20 cellular contexts compared by ENCODE assay signal in genomic region chr21:31216206-31216605, GRCh38.
A peak's percentile ranks its signal among the peaks of the same experiment; 100 is the strongest.
DNase-seq lines count a peak whose midpoint lies in the region; ATAC-seq, FAIRE-seq and TF ChIP-seq lines count a peak whose summit lies in the region.
"Had no signal": no experiment of that assay in that cellular context is flagged by ENCODE, and none has a peak within 500 bp of the region (broad histone marks: within the 10 kb centered on the region; RNA-seq: fewer than 3 reads in every experiment).

No MANE protein-coding gene starts in this region.

- H4K91ac ChIP-seq in H9 (ENCODE audit: insufficient read length, low read depth, low read length) (no peak overlapping the region), H1 (replicated peaks; ENCODE audit: insufficient read length, low read length) (no peak overlapping the region)

- CTCF ChIA-PET in H1 (lab: Charles Lee; ENCODE audit: partially characterized antibody): interaction anchor here (1.1 to 1.2 kb wide), 2 partner anchors 17 to 365 kb away, joined by 4 to 5 read pairs; no protein-coding TSS in a partner anchor

- H3K4me3 Mint-ChIP-seq in H9: no peak overlapping the region
- no peak overlapping the region for H3K4me3 Mint-ChIP-seq in neural crest cell
- H3K4me3 Mint-ChIP-seq: CD14-positive monocyte; CD4-positive, alpha-beta memory T cell; HFFc6; IgD-negative memory B cell had no signal

- peaks cover 0 to 3% (median 0%) of the 10 kb centered on the region in 4 experiments; a peak in 1 of 8 replicates for H3K36me3 ChIP-seq in H1 (ENCODE audit: control insufficient read depth in 2 of 4, insufficient read depth in 4 of 4, low read length in 3 of 4)
- no peaks in the 10 kb centered on the region for H3K36me3 ChIP-seq in SJCRH30

- H3K27me3 Mint-ChIP-seq in H9 (ENCODE audit: low read depth) (no peaks in the 10 kb centered on the region), neural crest cell (ENCODE audit: low read depth) (no peaks in the 10 kb centered on the region)
- H3K27me3 Mint-ChIP-seq: CD4-positive, alpha-beta memory T cell; IgD-negative memory B cell had no signal

- H3K4ac ChIP-seq in H9 (ENCODE audit: low read depth, low read length): no peak overlapping the region
- no peak overlapping the region for H3K4ac ChIP-seq in H1 (replicated peaks; ENCODE audit: insufficient read length, low read depth, low read length)

- no peak for TF ChIP-seq POLR2A in H1 (IDR thresholded peaks at IDR 0.05; ENCODE audit: control extremely low read depth in 1 of 2, low read depth in 2 of 2, low read length in 2 of 2)

- H3K9me3 Mint-ChIP-seq in H9: no peaks in the 10 kb centered on the region
- no peaks in the 10 kb centered on the region for H3K9me3 Mint-ChIP-seq in neural crest cell
- H3K9me3 Mint-ChIP-seq: CD14-positive monocyte; CD4-positive, alpha-beta memory T cell; HFFc6; IgD-negative memory B cell had no signal

- ATAC-seq in esophagus mucosa: no peak
- ATAC-seq: HCT116 had no signal

- H2BK120ac ChIP-seq in H9 (ENCODE audit: low read depth, low read length, poor library complexity, severe bottlenecking): no peak overlapping the region
- no peak overlapping the region for H2BK120ac ChIP-seq in H1 (replicated peaks; ENCODE audit: low read depth, low read length)

- H2BK20ac ChIP-seq in H9 (ENCODE audit: low read depth, low read length, poor library complexity, severe bottlenecking): no peak overlapping the region
- no peak overlapping the region for H2BK20ac ChIP-seq in H1 (ENCODE audit: low read length)

- no peak overlapping the region for H2BK12ac ChIP-seq in H9 (ENCODE audit: insufficient read length, low read depth, low read length)
- H2BK12ac ChIP-seq in H1 (ENCODE audit: low read depth, low read length): 0 out of 2 replicates have a peak overlapping the region, but pooled peaks have one; percentile 39

- no peaks in the 10 kb centered on the region for H3K79me2 ChIP-seq in H9 (ENCODE audit: insufficient read depth, low read length)
- H3K79me2 ChIP-seq in H1 (ENCODE audit: control insufficient read depth in 1 of 2, insufficient read depth in 2 of 2, low read length in 2 of 2): no peaks in the 10 kb centered on the region

- H3K79me1 ChIP-seq in H9 (ENCODE audit: insufficient read depth, low read depth, low read length, poor library complexity, severe bottlenecking): no peaks in the 10 kb centered on the region
- no peaks in the 10 kb centered on the region for H3K79me1 ChIP-seq in H1 (ENCODE audit: low read depth, low read length)

- H2BK15ac ChIP-seq in H9 (ENCODE audit: low read depth, low read length) (no peak overlapping the region), H1 (ENCODE audit: low read length) (no peak overlapping the region)

- H4K20me1 ChIP-seq in H9 (ENCODE audit: control insufficient read depth, insufficient read depth, insufficient read length) (no peaks in the 10 kb centered on the region), H1 (replicated peaks in 1 of 2; ENCODE audit: control insufficient read depth in 1 of 2, insufficient read depth in 2 of 2, low read length in 2 of 2) (no peaks in the 10 kb centered on the region)
- H4K20me1 ChIP-seq: BLaER1 had no signal

- H3K14ac ChIP-seq in H9 (ENCODE audit: insufficient read depth, low read length) (no peak overlapping the region), H1 (ENCODE audit: insufficient read length) (no peak overlapping the region)

- TF ChIP-seq EP300 in H1 (IDR thresholded peaks at IDR 0.05; ENCODE audit: borderline replicate concordance in 1 of 2, low read depth in 2 of 2, low read length in 2 of 2): no peak

- H3K18ac ChIP-seq in H9 (ENCODE audit: insufficient read length, low read depth, low read length) (no peak overlapping the region), H1 (ENCODE audit: extremely low read depth, low read length) (no peak overlapping the region)

- H3K27ac ChIP-seq in H9 (ENCODE audit: insufficient read length, low read depth, low read length) (no peak overlapping the region), H1 (ENCODE audit: low read depth, low read length) (no peak overlapping the region), SJCRH30 (no peak overlapping the region)
- H3K27ac ChIP-seq: BLaER1 had no signal

- H3K4me3 ChIP-seq in H1 (ENCODE audit: extremely low read depth in 1 of 4, insufficient read depth in 2 of 4, low read depth in 3 of 4, low read length in 4 of 4): no peak overlapping the region
- no peak overlapping the region for H3K4me3 ChIP-seq in SJCRH30
- H3K4me3 ChIP-seq: BLaER1 had no signal

- no peaks in the 10 kb centered on the region for H3K9me3 ChIP-seq in H9 (ENCODE audit: control insufficient read depth, low read depth, low read length)
- H3K9me3 ChIP-seq in H1 (ENCODE audit: insufficient read depth in 2 of 2, low read depth in 1 of 2, low read length in 1 of 2): no peaks in the 10 kb centered on the region
- no peaks in the 10 kb centered on the region for H3K9me3 ChIP-seq in SJCRH30 (replicated peaks)
- H3K9me3 ChIP-seq: BLaER1 had no signal

- TF ChIP-seq CTCF in H9 (conservative IDR thresholded peaks at IDR 0.05) (no peak), H1 (IDR thresholded peaks at IDR 0.05; ENCODE audit: control extremely low read depth in 1 of 3, insufficient read depth in 1 of 3, low read depth in 1 of 3, low read length in 3 of 3) (no peak), neural crest cell (conservative IDR thresholded peaks at IDR 0.05) (no peak)

- H3K9ac ChIP-seq in H9 (ENCODE audit: extremely low read depth, insufficient read length, low read length): no peak overlapping the region
- no peak overlapping the region for H3K9ac ChIP-seq in H1 (replicated peaks in 1 of 4; ENCODE audit: extremely low read depth in 1 of 4, low read depth in 3 of 4, low read length in 3 of 4)
- H3K9ac ChIP-seq: BLaER1 had no signal

- H2BK5ac ChIP-seq in H9 (ENCODE audit: insufficient read length, low read length) (no peak overlapping the region), H1 (ENCODE audit: low read depth, low read length) (no peak overlapping the region)

- H3K4me2 ChIP-seq in H9 (ENCODE audit: insufficient read depth, insufficient read length, low read length) (no peak overlapping the region), H1 (ENCODE audit: insufficient read depth in 1 of 2, low read depth in 2 of 2, low read length in 2 of 2) (no peak overlapping the region)
- H3K4me2 ChIP-seq: BLaER1 had no signal

- no peak overlapping the region for H2AFZ ChIP-seq in H9 (ENCODE audit: low read length)
- H2AFZ ChIP-seq in H1 (ENCODE audit: low read length): no peak overlapping the region

- H4K5ac ChIP-seq in H9 (ENCODE audit: insufficient read length, low read depth, low read length) (no peak overlapping the region), H1 (ENCODE audit: insufficient read length, low read depth, low read length) (no peak overlapping the region)

- no peak for TF ChIP-seq RAD21 in H1 (IDR thresholded peaks at IDR 0.05 in 1 of 2, conservative IDR thresholded peaks at IDR 0.05 in 1 of 2; ENCODE audit: low read depth in 2 of 2, low read length in 2 of 2)

- no peak overlapping the region for H4K8ac ChIP-seq in H9 (replicated peaks; ENCODE audit: insufficient read length, low read depth, low read length)
- no peak overlapping the region for H4K8ac ChIP-seq in H1 (ENCODE audit: extremely low read depth, insufficient read depth, low read length)

- H3K4me1 Mint-ChIP-seq in H9: peaks cover 6 to 17% of the 10 kb centered on the region in 2 experiments
- peaks cover 31% of the 10 kb centered on the region for H3K4me1 Mint-ChIP-seq in neural crest cell
- H3K4me1 Mint-ChIP-seq: IgD-negative memory B cell had no signal

- H3K27ac Mint-ChIP-seq in H9 (peak overlapping the region; percentile 28 to 41 (median 33); a peak in 3 of 7 replicates), neural crest cell (ENCODE audit: unreplicated experiment) (peak overlapping the region; percentile 19)
- H3K27ac Mint-ChIP-seq: CD14-positive monocyte; CD4-positive, alpha-beta memory T cell; HFFc6 had no signal

- H3K36me3 Mint-ChIP-seq in H9 (ENCODE audit: insufficient read depth in 1 of 3, low read depth in 3 of 3) (peaks cover 0 to 7% (median 0%) of the 10 kb centered on the region in 3 experiments; a peak in 2 of 7 replicates), neural crest cell (ENCODE audit: low read depth) (peaks cover 10% of the 10 kb centered on the region)
- H3K36me3 Mint-ChIP-seq: IgD-negative memory B cell had no signal

- H2AK5ac ChIP-seq in H9 (ENCODE audit: insufficient read length, low read length) (no peak overlapping the region), H1 (ENCODE audit: low read depth, low read length) (no peak overlapping the region)

- no peak overlapping the region for H3T11ph ChIP-seq in H9 (ENCODE audit: low read length)

- FAIRE-seq in H1 (lab: Jason Lieb, UNC): no peak
- FAIRE-seq: H54, HTR-8/SVneo had no signal

- POLR2A ChIA-PET in H1 (lab: Charles Lee; ENCODE audit: partially characterized antibody): no interaction called here

- no peaks in the 10 kb centered on the region for H3K27me3 ChIP-seq in H9 (ENCODE audit: insufficient read depth, low read length)
- no peaks in the 10 kb centered on the region for H3K27me3 ChIP-seq in H1 (replicated peaks in 1 of 4; ENCODE audit: control insufficient read depth in 3 of 4, extremely low read depth in 1 of 4, insufficient read depth in 3 of 4, low read length in 3 of 4)
- no peaks in the 10 kb centered on the region for H3K27me3 ChIP-seq in SJCRH30
- H3K27me3 ChIP-seq: BLaER1 had no signal

- no peak overlapping the region for H3K56ac ChIP-seq in H9 (ENCODE audit: insufficient read length, low read depth, low read length)
- H3K56ac ChIP-seq in H1 (replicated peaks; ENCODE audit: insufficient read length, low read depth, low read length): no peak overlapping the region

- DNase-seq in H9 (no peak), RPMI7951 (ENCODE audit: low read depth) (peak; percentile 74), H1 (ENCODE audit: low read depth in 1 of 2, low spot score in 2 of 2) (no peak), neural crest cell (ENCODE audit: low read depth, low spot score) (no peak), SJCRH30 (no peak), NCI-H1417 (lab: John Stamatoyannopoulos, UW) (no peak), SKM-1 (lab: John Stamatoyannopoulos, UW; ENCODE audit: unreplicated experiment) (no peak)
- DNase-seq: 8988T; CD4-positive, alpha-beta memory T cell; DMS153; DMS79; GF-D8; HFFc6 had no signal

- no peaks in the 10 kb centered on the region for H3K4me1 ChIP-seq in H9 (ENCODE audit: insufficient read depth, low read length)
- 0 out of 7 replicates have a peak, but pooled peaks cover 0 to 2% (median 0%) of the 10 kb centered on the region in 4 experiments for H3K4me1 ChIP-seq in H1 (replicated peaks in 1 of 4; ENCODE audit: control insufficient read depth in 3 of 4, insufficient read depth in 4 of 4, low read length in 3 of 4)
- no peaks in the 10 kb centered on the region for H3K4me1 ChIP-seq in SJCRH30

- no CpG with 5 or more reads among the region's 10 CpGs for WGBS in H9 (ENCODE audit: extremely low coverage, insufficient read length, low lambda C conversion rate)
- WGBS in H1 (ENCODE audit: extremely low coverage in 1 of 2, insufficient coverage in 1 of 2, insufficient read length in 1 of 2, insufficient replicate concordance in 2 of 2, low coverage in 1 of 2, low lambda C conversion rate in 2 of 2, missing lambda C conversion rate in 1 of 2), 2 experiments: 97% methylated on average over 10 of the region's 10 CpGs; no CpG with 5 or more reads in 1 of the 2 experiments

- H3K23ac ChIP-seq in H9 (ENCODE audit: insufficient read length, low read depth, low read length) (no peak overlapping the region), H1 (ENCODE audit: insufficient read length) (no peak overlapping the region)

- H3K23me2 ChIP-seq in H9 (ENCODE audit: insufficient read length, low read depth, low read length, poor library complexity, severe bottlenecking) (no peaks in the 10 kb centered on the region), H1 (ENCODE audit: low read depth, low read length) (no peaks in the 10 kb centered on the region)
